Comparison of ENCODE assay signal across 26 cellular contexts in genomic region chr13:109152311-109152820, GRCh38.
"Had no signal": no experiment of that assay in that cellular context is flagged by ENCODE, and none has a peak within 500 bp of the region (broad histone marks: within the 10 kb centered on the region; RNA-seq: fewer than 3 reads in every experiment).

No MANE protein-coding gene starts in this region.

- ATAC-seq: activated T-helper 17 cell treated with anti-CD3 and anti-CD28 coated beads, Interleukin-2, amount 50 U/mL, for 72 hours; naive thymus-derived CD4-positive, alpha-beta T cell; right cardiac atrium; WTC11 had no signal

- H3K4me1 Mint-ChIP-seq: activated CD4-positive, alpha-beta T cell treated with anti-CD3 and anti-CD28 coated beads, Interleukin-2, amount 10 ng/mL, durations not matched to agents 7 days and 5 days; activated T-helper 17 cell treated with anti-CD3 and anti-CD28 coated beads, Interleukin-2, amount 50 U/mL, for 72 hours; central memory CD8-positive, alpha-beta T cell; naive thymus-derived CD4-positive, alpha-beta T cell had no signal

- H3K4me3 Mint-ChIP-seq: activated CD4-positive, alpha-beta memory T cell treated with anti-CD3 and anti-CD28 coated beads, Interleukin-2, amount 10 ng/mL, durations not matched to agents 7 days and 5 days; activated CD4-positive, alpha-beta T cell treated with anti-CD3 and anti-CD28 coated beads, Interleukin-2, amount 10 ng/mL, durations not matched to agents 7 days and 5 days; activated T-cell treated with anti-CD3 and anti-CD28 coated beads, Interleukin-2, amount 50 U/mL, for 24 hours; activated T-helper 17 cell treated with anti-CD3 and anti-CD28 coated beads, Interleukin-2, amount 50 U/mL, for 72 hours; central memory CD8-positive, alpha-beta T cell; mesothelial cell of epicardium; naive thymus-derived CD4-positive, alpha-beta T cell; WTC11 had no signal

- H3K9me3 Mint-ChIP-seq: activated CD4-positive, alpha-beta memory T cell treated with anti-CD3 and anti-CD28 coated beads, Interleukin-2, amount 10 ng/mL, durations not matched to agents 7 days and 5 days; activated CD4-positive, alpha-beta T cell treated with anti-CD3 and anti-CD28 coated beads, Interleukin-2, amount 10 ng/mL, durations not matched to agents 7 days and 5 days; activated T-cell treated with anti-CD3 and anti-CD28 coated beads, Interleukin-2, amount 50 U/mL, for 24 hours; activated T-helper 17 cell treated with anti-CD3 and anti-CD28 coated beads, Interleukin-2, amount 50 U/mL, for 72 hours; mesothelial cell of epicardium; naive thymus-derived CD4-positive, alpha-beta T cell; WTC11 had no signal

- H3K4me1 ChIP-seq: parathyroid adenoma had no signal

- DNase-seq: activated CD4-positive, alpha-beta memory T cell treated with anti-CD3 and anti-CD28 coated beads, Interleukin-2, amount 10 ng/mL, durations not matched to agents 7 days and 5 days; activated CD4-positive, alpha-beta T cell treated with anti-CD3 and anti-CD28 coated beads for 1 hour; activated CD4-positive, alpha-beta T cell treated with anti-CD3 and anti-CD28 coated beads, Interleukin-2, amount 10 ng/mL, durations not matched to agents 7 days and 5 days; activated CD8-positive, alpha-beta memory T cell treated with anti-CD3 and anti-CD28 coated beads, Interleukin-2, amount 50 U/mL, for 48 hours; activated gamma-delta T cell treated with Interleukin-2 at 50 U/mL for 16 hours; activated naive CD4-positive, alpha-beta T cell treated with anti-CD3 and anti-CD28 coated beads, Interleukin-2, amount 50 U/mL, for 16 hours; activated T-cell treated with anti-CD3 and anti-CD28 coated beads, Interleukin-2, amount 50 U/mL, for 24 hours; amygdala; dermis blood vessel endothelial cell; effector CD4-positive, alpha-beta T cell; head of caudate nucleus; hypothalamus; left ventricle myocardium inferior; naive thymus-derived CD4-positive, alpha-beta T cell; nucleus accumbens; right cardiac atrium; stimulated activated CD4-positive, alpha-beta T cell treated with anti-CD3 and anti-CD28 coated beads, Interleukin-2, amount 100 ng/mL, for 48 hours; stimulated activated naive CD4-positive, alpha-beta T cell treated with Interleukin-2 at 50 U/mL for 16 hours; T-helper 2 cell had no signal

- H3K9ac ChIP-seq: parathyroid adenoma had no signal

- H2AFZ ChIP-seq: parathyroid adenoma had no signal

- H3K27me3 Mint-ChIP-seq: activated CD4-positive, alpha-beta memory T cell treated with anti-CD3 and anti-CD28 coated beads, Interleukin-2, amount 10 ng/mL, durations not matched to agents 7 days and 5 days; central memory CD8-positive, alpha-beta T cell had no signal

- H3K36me3 Mint-ChIP-seq: mesothelial cell of epicardium; naive thymus-derived CD4-positive, alpha-beta T cell; WTC11 had no signal

- H3K4me3 ChIP-seq: left ventricle myocardium inferior, lung, tibial nerve had no signal

- H3K27ac Mint-ChIP-seq: activated CD4-positive, alpha-beta memory T cell treated with anti-CD3 and anti-CD28 coated beads, Interleukin-2, amount 10 ng/mL, durations not matched to agents 7 days and 5 days; activated CD4-positive, alpha-beta T cell treated with anti-CD3 and anti-CD28 coated beads, Interleukin-2, amount 10 ng/mL, durations not matched to agents 7 days and 5 days; activated T-cell treated with anti-CD3 and anti-CD28 coated beads, Interleukin-2, amount 50 U/mL, for 24 hours; activated T-helper 17 cell treated with anti-CD3 and anti-CD28 coated beads, Interleukin-2, amount 50 U/mL, for 72 hours; mesothelial cell of epicardium; naive thymus-derived CD4-positive, alpha-beta T cell; WTC11 had no signal

- H3K27ac ChIP-seq: left ventricle myocardium inferior, parathyroid adenoma, tibial nerve had no signal

- H3K27me3 ChIP-seq: tibial nerve had no signal

- H3K36me3 ChIP-seq: left ventricle myocardium inferior, tibial nerve had no signal

- H3K9me3 ChIP-seq: left ventricle myocardium inferior, tibial nerve had no signal

- H3K79me2 ChIP-seq: parathyroid adenoma had no signal
